In the genomic region with DNA sequence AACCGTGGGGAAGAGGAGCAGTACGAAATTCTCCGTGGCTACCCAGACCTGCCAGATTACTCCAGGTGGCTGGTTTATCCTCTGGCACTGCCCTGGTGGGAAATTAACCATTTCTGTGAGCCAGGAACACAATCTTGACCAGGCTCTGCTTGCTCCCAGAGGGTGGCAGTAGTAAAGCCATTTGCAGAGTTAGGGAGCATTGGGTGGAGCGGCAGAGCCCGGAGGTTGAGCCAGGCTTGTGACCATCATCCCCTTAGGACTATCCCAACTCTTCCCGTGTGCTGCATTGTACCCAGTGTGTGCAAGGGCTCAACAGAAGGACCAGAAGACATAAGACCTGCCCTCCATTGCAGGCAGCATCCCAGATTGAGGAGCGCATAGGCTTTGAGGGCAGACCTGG, we compare ENCODE assay signal across 11 cellular contexts. TPM values are rescaled to one million over a fixed set of nuclear protein-coding genes. Genes with fewer than 3 reads are reported as not detected.
DNase-seq lines count a peak whose midpoint lies in the region; ATAC-seq and TF ChIP-seq lines count a peak whose summit lies in the region.
"Had no signal": no experiment of that assay in that cellular context is flagged by ENCODE, and none has a peak within 500 bp of the region (broad histone marks: within the 10 kb centered on the region; RNA-seq: fewer than 3 reads in every experiment).

No MANE protein-coding gene starts in this region.

- TF ChIP-seq CTCF in A673 (conservative IDR thresholded peaks at IDR 0.05; ENCODE audit: low read depth, low read length), result peak; percentile 29; the same call in 1 of the 2 replicates
- TF ChIP-seq CTCF in GM23338 (conservative IDR thresholded peaks at IDR 0.05; ENCODE audit: low read depth in 2 of 2), result peak in 1 of 2 experiments; percentile 68; a peak in 3 of 4 replicates
- peak; percentile 37 for TF ChIP-seq CTCF in fibroblast of villous mesenchyme (IDR thresholded peaks at IDR 0.05; ENCODE audit: insufficient read depth, low read depth, low read length)

- H3K27me3 ChIP-seq in A673 (replicated peaks; ENCODE audit: insufficient read depth, low read depth, low read length, poor library complexity), result no peaks in the 10 kb centered on the region
- no peaks in the 10 kb centered on the region for H3K27me3 ChIP-seq in GM23338 (ENCODE audit: insufficient read depth)

- intact Hi-C loops in A673 (cut with micrococcal nuclease; ENCODE audit: unreplicated experiment), result no loop called here

- no peaks in the 10 kb centered on the region for H3K36me3 Mint-ChIP-seq in GM23338 (ENCODE audit: low read depth)
- H3K36me3 Mint-ChIP-seq in activated T-helper 17 cell treated with anti-CD3 and anti-CD28 coated beads, Interleukin-2, amount 50 U/mL, for 72 hours (ENCODE audit: low read depth), result no peaks in the 10 kb centered on the region

- no peak overlapping the region for H3K27ac Mint-ChIP-seq in GM23338
- no peak overlapping the region for H3K27ac Mint-ChIP-seq in activated T-helper 17 cell treated with anti-CD3 and anti-CD28 coated beads, Interleukin-2, amount 50 U/mL, for 72 hours

- no peaks in the 10 kb centered on the region for H4K20me1 ChIP-seq in GM23338 (replicated peaks; ENCODE audit: insufficient read depth)

- DNase-seq in A673 (ENCODE audit: low spot score), result peak; percentile 6
- DNase-seq in GM23338 (ENCODE audit: low spot score), result peak; percentile 63
- peak; percentile 74 for DNase-seq in SK-MEL-5 (ENCODE audit: low read depth, low spot score)
- DNase-seq in fibroblast of villous mesenchyme (ENCODE audit: low read depth), result peak; percentile 18
- DNase-seq in NOMO-1 (lab: John Stamatoyannopoulos, UW; ENCODE audit: unreplicated experiment in 2 of 2), result no peak
- DNase-seq in OCI-M2 (lab: John Stamatoyannopoulos, UW; ENCODE audit: unreplicated experiment), result no peak
- DNase-seq: left ventricle myocardium superior, NCI-H524 had no signal

- H3K4me1 Mint-ChIP-seq in GM23338, result peaks cover 7% of the 10 kb centered on the region; the same call in 1 of the 3 replicates
- peaks cover 6% of the 10 kb centered on the region for H3K4me1 Mint-ChIP-seq in activated T-helper 17 cell treated with anti-CD3 and anti-CD28 coated beads, Interleukin-2, amount 50 U/mL, for 72 hours

- no peaks in the 10 kb centered on the region for H3K4me1 ChIP-seq in A673 (ENCODE audit: insufficient read depth, low read length, poor library complexity, severe bottlenecking)
- peaks cover 3% of the 10 kb centered on the region for H3K4me1 ChIP-seq in GM23338 (ENCODE audit: insufficient read depth)

- H3F3A ChIP-seq in GM23338 (replicated peaks; ENCODE audit: low read depth), result no peaks in the 10 kb centered on the region

- no peaks in the 10 kb centered on the region for H3K36me3 ChIP-seq in A673 (ENCODE audit: insufficient read depth, low read length, poor library complexity, severe bottlenecking)
- no peaks in the 10 kb centered on the region for H3K36me3 ChIP-seq in GM23338 (ENCODE audit: insufficient read depth)

- H3K79me2 ChIP-seq in GM23338 (replicated peaks; ENCODE audit: insufficient read depth), result no peaks in the 10 kb centered on the region

- H3K9me3 ChIP-seq in A673 (ENCODE audit: low read depth, low read length, poor library complexity, severe bottlenecking), result no peaks in the 10 kb centered on the region

- H3K4me3 ChIP-seq in A673 (ENCODE audit: low read depth, low read length, poor library complexity, severe bottlenecking) (no peak overlapping the region), GM23338 (no peak overlapping the region), fibroblast of villous mesenchyme (ENCODE audit: low read depth, low read length) (no peak overlapping the region)

- H3K9me3 Mint-ChIP-seq in GM23338, result no peaks in the 10 kb centered on the region; the same call in 2 of the 3 replicates
- no peaks in the 10 kb centered on the region for H3K9me3 Mint-ChIP-seq in activated T-helper 17 cell treated with anti-CD3 and anti-CD28 coated beads, Interleukin-2, amount 50 U/mL, for 72 hours

- H3K27ac ChIP-seq in A673 (ENCODE audit: low read depth, low read length, poor library complexity, severe bottlenecking) (no peak overlapping the region), GM23338 (ENCODE audit: low read depth) (no peak overlapping the region)

- ATAC-seq in GM23338 (peak; percentile 97), HG02610 (IDR thresholded peaks at IDR 0.05; ENCODE audit: unreplicated experiment) (no peak)
- no peak for ATAC-seq in activated T-helper 17 cell treated with anti-CD3 and anti-CD28 coated beads, Interleukin-2, amount 50 U/mL, for 72 hours (replicated peaks)
- ATAC-seq: left ventricle myocardium superior, sciatic nerve had no signal

- no peak overlapping the region for H3K4me3 Mint-ChIP-seq in GM23338
- no peak overlapping the region for H3K4me3 Mint-ChIP-seq in activated T-helper 17 cell treated with anti-CD3 and anti-CD28 coated beads, Interleukin-2, amount 50 U/mL, for 72 hours

- peak overlapping the region; percentile 69 for H2AFZ ChIP-seq in GM23338

- BruUV-seq in A673 (replicated peaks; lab: Mats Ljungman, UMichigan), result no TSS peak

- no peaks in the 10 kb centered on the region for H3K9me2 ChIP-seq in GM23338 (ENCODE audit: insufficient read depth)

- CTCF ChIA-PET in A673 (lab: Charles Lee), result no interaction called here

- H3K27me3 Mint-ChIP-seq in GM23338 (ENCODE audit: insufficient read depth, low read depth, poor library complexity), result no peaks in the 10 kb centered on the region
- H3K27me3 Mint-ChIP-seq in activated T-helper 17 cell treated with anti-CD3 and anti-CD28 coated beads, Interleukin-2, amount 50 U/mL, for 72 hours, result no peaks in the 10 kb centered on the region

- POLR2A ChIA-PET in A673 (lab: Charles Lee; ENCODE audit: low non-redundant PET), result interaction anchor here (0.5 kb wide), 1 partner anchor 99 kb away, joined by 4 read pairs; no protein-coding TSS in a partner anchor

- H3K4me2 ChIP-seq in GM23338, result no peak overlapping the region

- in situ Hi-C loops in SK-MEL-5 (cut with HindIII; ENCODE audit: low pct_unique_long_range_greater_than_20kb, low sequenced_read_pairs), result no loop called here

TF ChIP-seq in GM23338, 12 proteins besides CTCF, POLR2A, EP300 and RAD21 (continues in another document):
- TF ChIP-seq NANOG (IDR thresholded peaks at IDR 0.05; ENCODE audit: borderline replicate concordance), result no peak
- TF ChIP-seq EZH2phosphoT487 (IDR thresholded peaks at IDR 0.05; ENCODE audit: unreplicated experiment), result no peak
- TF ChIP-seq, protein P1, sequence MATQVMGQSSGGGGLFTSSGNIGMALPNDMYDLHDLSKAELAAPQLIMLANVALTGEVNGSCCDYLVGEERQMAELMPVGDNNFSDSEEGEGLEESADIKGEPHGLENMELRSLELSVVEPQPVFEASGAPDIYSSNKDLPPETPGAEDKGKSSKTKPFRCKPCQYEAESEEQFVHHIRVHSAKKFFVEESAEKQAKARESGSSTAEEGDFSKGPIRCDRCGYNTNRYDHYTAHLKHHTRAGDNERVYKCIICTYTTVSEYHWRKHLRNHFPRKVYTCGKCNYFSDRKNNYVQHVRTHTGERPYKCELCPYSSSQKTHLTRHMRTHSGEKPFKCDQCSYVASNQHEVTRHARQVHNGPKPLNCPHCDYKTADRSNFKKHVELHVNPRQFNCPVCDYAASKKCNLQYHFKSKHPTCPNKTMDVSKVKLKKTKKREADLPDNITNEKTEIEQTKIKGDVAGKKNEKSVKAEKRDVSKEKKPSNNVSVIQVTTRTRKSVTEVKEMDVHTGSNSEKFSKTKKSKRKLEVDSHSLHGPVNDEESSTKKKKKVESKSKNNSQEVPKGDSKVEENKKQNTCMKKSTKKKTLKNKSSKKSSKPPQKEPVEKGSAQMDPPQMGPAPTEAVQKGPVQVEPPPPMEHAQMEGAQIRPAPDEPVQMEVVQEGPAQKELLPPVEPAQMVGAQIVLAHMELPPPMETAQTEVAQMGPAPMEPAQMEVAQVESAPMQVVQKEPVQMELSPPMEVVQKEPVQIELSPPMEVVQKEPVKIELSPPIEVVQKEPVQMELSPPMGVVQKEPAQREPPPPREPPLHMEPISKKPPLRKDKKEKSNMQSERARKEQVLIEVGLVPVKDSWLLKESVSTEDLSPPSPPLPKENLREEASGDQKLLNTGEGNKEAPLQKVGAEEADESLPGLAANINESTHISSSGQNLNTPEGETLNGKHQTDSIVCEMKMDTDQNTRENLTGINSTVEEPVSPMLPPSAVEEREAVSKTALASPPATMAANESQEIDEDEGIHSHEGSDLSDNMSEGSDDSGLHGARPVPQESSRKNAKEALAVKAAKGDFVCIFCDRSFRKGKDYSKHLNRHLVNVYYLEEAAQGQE (IDR thresholded peaks at IDR 0.05; ENCODE audit: unreplicated experiment), result no peak
- TF ChIP-seq STAT1 (IDR thresholded peaks at IDR 0.05; ENCODE audit: unreplicated experiment), result no peak
- no peak for TF ChIP-seq ZNF331 (CRISPR knock-in tag; IDR thresholded peaks at IDR 0.05; ENCODE audit: low read depth)

RNA-seq across cellular contexts. Expression of a gene that starts 5.3 kb away (rescaled TPM):
- not detected in 2 replicates for total RNA-seq in A673 (2021)
- total RNA-seq in GM23338 (2014; rRNA removed; shearing (Covaris generic)), result 0.49 TPM in 1 of 2 replicates, not detected in the other
- polyA plus RNA-seq in GM23338 (2016; fragmentation: Nextera tagmentation; extraction: Ambion mirVana), result 0.09 TPM in 1 of 2 replicates, not detected in the other
- not detected in 2 replicates for total RNA-seq in SK-MEL-5 (2014; rRNA removed; shearing (Covaris generic))
- 0.04 TPM in 1 of 2 replicates, not detected in the other for polyA plus RNA-seq in SK-MEL-5 (2015; cell fraction: cytosol; rRNA removed)
- not detected in 2 replicates for polyA plus RNA-seq in SK-MEL-5 (2015; cell fraction: nucleus; rRNA removed)
- total RNA-seq in fibroblast of villous mesenchyme, result not detected in 2 replicates
- not detected for total RNA-seq in activated T-helper 17 cell treated with anti-CD3 and anti-CD28 coated beads, Interleukin-2, amount 50 U/mL, for 72 hours
- total RNA-seq: sciatic nerve had no signal

RNA-seq across cellular contexts. Expression of a gene that starts 56.6 kb away (rescaled TPM):
- not detected in 2 replicates for total RNA-seq in A673 (2021)
- not detected in 2 replicates for total RNA-seq in GM23338 (2014; rRNA removed; shearing (Covaris generic))
- polyA plus RNA-seq in GM23338 (2016; fragmentation: Nextera tagmentation; extraction: Ambion mirVana), result not detected in 2 replicates
- not detected in 2 replicates for total RNA-seq in SK-MEL-5 (2014; rRNA removed; shearing (Covaris generic))
- polyA plus RNA-seq in SK-MEL-5 (2015; cell fraction: cytosol; rRNA removed), result not detected in 2 replicates
- polyA plus RNA-seq in SK-MEL-5 (2015; cell fraction: nucleus; rRNA removed), result not detected in 2 replicates
- total RNA-seq in fibroblast of villous mesenchyme, result not detected in 2 replicates
- not detected for total RNA-seq in activated T-helper 17 cell treated with anti-CD3 and anti-CD28 coated beads, Interleukin-2, amount 50 U/mL, for 72 hours
- total RNA-seq: left ventricle myocardium superior, sciatic nerve had no signal

Comparison
In these comparisons a context has a peak if more than half of its experiments do, and no peak if none do; other contexts are left out.
1. DNase-seq: peak in A673 (single experiment), GM23338 (single experiment), SK-MEL-5 (single experiment) and fibroblast of villous mesenchyme (single experiment); none in NOMO-1 (0 of 2) and OCI-M2 (single experiment).